Comparison of ENCODE assay signal across 16 cellular contexts in the genomic region with DNA sequence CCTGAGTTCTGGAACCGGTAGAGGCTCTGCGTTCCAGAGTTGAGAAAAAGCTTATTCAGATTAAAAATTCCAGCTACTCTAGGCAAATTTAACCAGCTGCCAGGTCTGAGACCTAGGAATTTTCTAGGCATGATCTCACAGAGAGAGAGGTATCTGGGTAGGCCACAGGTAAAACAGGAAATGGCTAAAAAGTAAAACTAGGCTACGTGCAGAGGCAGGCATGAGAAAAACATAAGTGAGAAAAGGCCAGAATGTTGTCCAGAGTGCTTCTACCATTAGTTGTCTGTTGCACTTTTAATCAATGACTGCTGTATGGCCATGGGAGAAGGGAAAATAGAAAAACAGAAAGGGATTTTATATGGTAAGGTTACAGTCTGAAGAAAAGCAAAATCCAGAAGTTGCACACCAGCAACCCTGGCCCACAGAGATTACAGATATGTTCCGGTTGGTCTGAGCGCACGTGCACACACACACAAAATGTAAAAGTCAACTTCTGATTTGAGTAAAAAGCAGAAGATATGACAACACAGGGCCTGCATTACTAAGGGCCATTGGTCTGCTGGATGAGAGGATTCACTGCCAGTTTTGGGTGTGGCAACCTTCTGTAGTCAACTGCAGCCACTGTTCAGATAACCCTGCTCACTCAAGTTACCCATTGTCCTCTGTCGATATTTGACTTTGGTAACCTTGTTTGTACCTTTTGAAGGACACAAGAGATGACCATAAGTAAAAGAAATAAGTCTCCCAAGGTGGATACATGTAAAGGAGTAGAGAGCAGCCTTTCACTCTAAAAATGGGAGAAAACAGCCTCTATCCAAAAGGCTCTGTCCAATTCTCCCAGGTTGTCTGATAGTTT.
A peak's percentile ranks its signal among the peaks of the same experiment; 100 is the strongest.
DNase-seq lines count a peak whose midpoint lies in the region; ATAC-seq, FAIRE-seq and TF ChIP-seq lines count a peak whose summit lies in the region.
"Had no signal": no experiment of that assay in that cellular context is flagged by ENCODE, and none has a peak within 500 bp of the region (broad histone marks: within the 10 kb centered on the region; RNA-seq: fewer than 3 reads in every experiment).

No MANE protein-coding gene starts in this region.

- FAIRE-seq in HTR-8/SVneo (lab: Jason Lieb, UNC), result no peak
- FAIRE-seq: A204.1 had no signal

- H3K4me3 ChIP-seq in GM06990 (replicated peaks; ENCODE audit: low read depth, low read length), result no peak overlapping the region
- H3K4me3 ChIP-seq: colonic mucosa had no signal

- H3K36me3 ChIP-seq in GM06990 (ENCODE audit: control insufficient read depth, insufficient read depth, low read length), result no peaks in the 10 kb centered on the region
- H3K36me3 ChIP-seq: colonic mucosa had no signal

- TF ChIP-seq CTCF in GM06990 (IDR thresholded peaks at IDR 0.05; ENCODE audit: insufficient read depth, low read length, poor library complexity, severe bottlenecking), result no peak

- DNase-seq in GM06990 (ENCODE audit: extremely low read depth, insufficient read length), result peak; percentile 5
- no peak for DNase-seq in HTR-8/SVneo (ENCODE audit: insufficient read length, low spot score)
- DNase-seq in foreskin melanocyte, result no peak
- DNase-seq in NCI-H2081 treated with DMSO at 0.1 percent for 48 hours (lab: John Stamatoyannopoulos, UW), result no peak
- DNase-seq in NCI-H2227 treated with DMSO at 0.1 percent for 48 hours (lab: John Stamatoyannopoulos, UW), result no peak
- DNase-seq: activated CD8-positive, alpha-beta T cell treated with anti-CD3 and anti-CD28 coated beads for 36 hours; colonic mucosa; DMS153; IMR-90; NCI-H1694 treated with DMSO at 0.1 percent for 48 hours; stimulated activated CD4-positive, alpha-beta T cell treated with anti-CD3 and anti-CD28 coated beads, Interleukin-12 subunit alpha, Interleukin-12 subunit beta, amount 100 ng/mL, for 4 hours; T-cell had no signal

- peak; percentile 66 for ATAC-seq in GM19397 (IDR thresholded peaks at IDR 0.05; ENCODE audit: unreplicated experiment)
- peak; percentile 79 for ATAC-seq in HG02759 (IDR thresholded peaks at IDR 0.05; ENCODE audit: unreplicated experiment)
- ATAC-seq in HG03378 (IDR thresholded peaks at IDR 0.05; ENCODE audit: unreplicated experiment), result peak; percentile 57
- ATAC-seq: activated CD8-positive, alpha-beta T cell treated with anti-CD3 and anti-CD28 coated beads for 36 hours; T-cell had no signal

- H3K27me3 ChIP-seq in GM06990 (replicated peaks; ENCODE audit: control insufficient read depth, insufficient read depth, low read length), result no peaks in the 10 kb centered on the region
- H3K27me3 ChIP-seq: colonic mucosa had no signal
